ENCODE assay signal across 22 cellular contexts in genomic region chr11:41010361-41011050, GRCh38.
"Had no signal": no experiment of that assay in that cellular context is flagged by ENCODE, and none has a peak within 500 bp of the region (broad histone marks: within the 10 kb centered on the region; RNA-seq: fewer than 3 reads in every experiment).

No MANE protein-coding gene starts in this region.

- H3K27ac ChIP-seq: RWPE1, SJCRH30 had no signal

- H3K36me3 ChIP-seq: SJCRH30 had no signal

- H3K27me3 ChIP-seq: SJCRH30 had no signal

- H3K9me3 ChIP-seq: SJCRH30 had no signal

- H3K4me3 ChIP-seq: SJCRH30 had no signal

- ATAC-seq: HepG2, Panc1, PC-3, SK-N-SH treated with all-trans-retinoic acid at 6 μM for 48 hours had no signal

- H3K4me1 ChIP-seq: SJCRH30 had no signal

- DNase-seq: IMR-90, Karpas-422, KG1, MM.1S, NCI-H1092 treated with DMSO at 0.1 percent for 48 hours, NCI-H1436, NCI-H187 treated with DMSO at 0.1 percent for 48 hours, NCI-H2081, NCI-H2107, NCI-H2227 treated with DMSO at 0.1 percent for 48 hours, NCI-H510A, NCI-H524 treated with DMSO at 0.1 percent for 48 hours, NCI-H69, NCI-H774, PC-3, SHP77 treated with DMSO at 0.1 percent for 48 hours, SJCRH30, T-helper 1 cell had no signal
